1 cellular context compared by ENCODE assay signal in genomic region chr6:111793711-111794111, GRCh38.
TF ChIP-seq lines count a peak whose summit lies in the region.

No MANE protein-coding gene starts in this region.

TF ChIP-seq in GM23338, 12 proteins besides CTCF, POLR2A, EP300 and RAD21 (continued from another document):
- TF ChIP-seq, protein P1, sequence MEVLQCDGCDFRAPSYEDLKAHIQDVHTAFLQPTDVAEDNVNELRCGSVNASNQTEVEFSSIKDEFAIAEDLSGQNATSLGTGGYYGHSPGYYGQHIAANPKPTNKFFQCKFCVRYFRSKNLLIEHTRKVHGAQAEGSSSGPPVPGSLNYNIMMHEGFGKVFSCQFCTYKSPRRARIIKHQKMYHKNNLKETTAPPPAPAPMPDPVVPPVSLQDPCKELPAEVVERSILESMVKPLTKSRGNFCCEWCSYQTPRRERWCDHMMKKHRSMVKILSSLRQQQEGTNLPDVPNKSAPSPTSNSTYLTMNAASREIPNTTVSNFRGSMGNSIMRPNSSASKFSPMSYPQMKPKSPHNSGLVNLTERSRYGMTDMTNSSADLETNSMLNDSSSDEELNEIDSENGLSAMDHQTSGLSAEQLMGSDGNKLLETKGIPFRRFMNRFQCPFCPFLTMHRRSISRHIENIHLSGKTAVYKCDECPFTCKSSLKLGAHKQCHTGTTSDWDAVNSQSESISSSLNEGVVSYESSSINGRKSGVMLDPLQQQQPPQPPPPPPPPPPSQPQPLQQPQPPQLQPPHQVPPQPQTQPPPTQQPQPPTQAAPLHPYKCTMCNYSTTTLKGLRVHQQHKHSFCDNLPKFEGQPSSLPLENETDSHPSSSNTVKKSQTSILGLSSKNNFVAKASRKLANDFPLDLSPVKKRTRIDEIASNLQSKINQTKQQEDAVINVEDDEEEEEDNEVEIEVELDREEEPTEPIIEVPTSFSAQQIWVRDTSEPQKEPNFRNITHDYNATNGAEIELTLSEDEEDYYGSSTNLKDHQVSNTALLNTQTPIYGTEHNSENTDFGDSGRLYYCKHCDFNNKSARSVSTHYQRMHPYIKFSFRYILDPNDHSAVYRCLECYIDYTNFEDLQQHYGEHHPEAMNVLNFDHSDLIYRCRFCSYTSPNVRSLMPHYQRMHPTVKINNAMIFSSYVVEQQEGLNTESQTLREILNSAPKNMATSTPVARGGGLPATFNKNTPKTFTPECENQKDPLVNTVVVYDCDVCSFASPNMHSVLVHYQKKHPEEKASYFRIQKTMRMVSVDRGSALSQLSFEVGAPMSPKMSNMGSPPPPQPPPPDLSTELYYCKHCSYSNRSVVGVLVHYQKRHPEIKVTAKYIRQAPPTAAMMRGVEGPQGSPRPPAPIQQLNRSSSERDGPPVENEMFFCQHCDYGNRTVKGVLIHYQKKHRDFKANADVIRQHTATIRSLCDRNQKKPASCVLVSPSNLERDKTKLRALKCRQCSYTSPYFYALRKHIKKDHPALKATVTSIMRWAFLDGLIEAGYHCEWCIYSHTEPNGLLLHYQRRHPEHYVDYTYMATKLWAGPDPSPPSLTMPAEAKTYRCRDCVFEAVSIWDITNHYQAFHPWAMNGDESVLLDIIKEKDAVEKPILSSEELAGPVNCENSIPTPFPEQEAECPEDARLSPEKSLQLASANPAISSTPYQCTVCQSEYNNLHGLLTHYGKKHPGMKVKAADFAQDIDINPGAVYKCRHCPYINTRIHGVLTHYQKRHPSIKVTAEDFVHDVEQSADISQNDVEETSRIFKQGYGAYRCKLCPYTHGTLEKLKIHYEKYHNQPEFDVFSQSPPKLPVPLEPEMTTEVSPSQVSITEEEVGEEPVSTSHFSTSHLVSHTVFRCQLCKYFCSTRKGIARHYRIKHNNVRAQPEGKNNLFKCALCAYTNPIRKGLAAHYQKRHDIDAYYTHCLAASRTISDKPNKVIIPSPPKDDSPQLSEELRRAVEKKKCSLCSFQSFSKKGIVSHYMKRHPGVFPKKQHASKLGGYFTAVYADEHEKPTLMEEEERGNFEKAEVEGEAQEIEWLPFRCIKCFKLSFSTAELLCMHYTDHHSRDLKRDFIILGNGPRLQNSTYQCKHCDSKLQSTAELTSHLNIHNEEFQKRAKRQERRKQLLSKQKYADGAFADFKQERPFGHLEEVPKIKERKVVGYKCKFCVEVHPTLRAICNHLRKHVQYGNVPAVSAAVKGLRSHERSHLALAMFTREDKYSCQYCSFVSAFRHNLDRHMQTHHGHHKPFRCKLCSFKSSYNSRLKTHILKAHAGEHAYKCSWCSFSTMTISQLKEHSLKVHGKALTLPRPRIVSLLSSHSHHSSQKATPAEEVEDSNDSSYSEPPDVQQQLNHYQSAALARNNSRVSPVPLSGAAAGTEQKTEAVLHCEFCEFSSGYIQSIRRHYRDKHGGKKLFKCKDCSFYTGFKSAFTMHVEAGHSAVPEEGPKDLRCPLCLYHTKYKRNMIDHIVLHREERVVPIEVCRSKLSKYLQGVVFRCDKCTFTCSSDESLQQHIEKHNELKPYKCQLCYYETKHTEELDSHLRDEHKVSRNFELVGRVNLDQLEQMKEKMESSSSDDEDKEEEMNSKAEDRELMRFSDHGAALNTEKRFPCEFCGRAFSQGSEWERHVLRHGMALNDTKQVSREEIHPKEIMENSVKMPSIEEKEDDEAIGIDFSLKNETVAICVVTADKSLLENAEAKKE (CRISPR knock-in tag; IDR thresholded peaks at IDR 0.05): no peak
- TF ChIP-seq EZH2phosphoT487 (IDR thresholded peaks at IDR 0.05; ENCODE audit: unreplicated experiment): no peak
- TF ChIP-seq, protein P2, sequence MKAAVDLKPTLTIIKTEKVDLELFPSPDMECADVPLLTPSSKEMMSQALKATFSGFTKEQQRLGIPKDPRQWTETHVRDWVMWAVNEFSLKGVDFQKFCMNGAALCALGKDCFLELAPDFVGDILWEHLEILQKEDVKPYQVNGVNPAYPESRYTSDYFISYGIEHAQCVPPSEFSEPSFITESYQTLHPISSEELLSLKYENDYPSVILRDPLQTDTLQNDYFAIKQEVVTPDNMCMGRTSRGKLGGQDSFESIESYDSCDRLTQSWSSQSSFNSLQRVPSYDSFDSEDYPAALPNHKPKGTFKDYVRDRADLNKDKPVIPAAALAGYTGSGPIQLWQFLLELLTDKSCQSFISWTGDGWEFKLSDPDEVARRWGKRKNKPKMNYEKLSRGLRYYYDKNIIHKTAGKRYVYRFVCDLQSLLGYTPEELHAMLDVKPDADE (IDR thresholded peaks at IDR 0.05): no peak
- no peak for TF ChIP-seq POLR2AphosphoS5 (IDR thresholded peaks at IDR 0.05; ENCODE audit: low read depth)
- no peak for TF ChIP-seq ZNF331 (CRISPR knock-in tag; IDR thresholded peaks at IDR 0.05; ENCODE audit: low read depth)
- TF ChIP-seq ZNF114 (CRISPR knock-in tag; IDR thresholded peaks at IDR 0.05): no peak
- no peak for TF ChIP-seq JUNB (IDR thresholded peaks at IDR 0.05; ENCODE audit: unreplicated experiment)
- no peak for TF ChIP-seq REST (IDR thresholded peaks at IDR 0.05; ENCODE audit: unreplicated experiment)
- no peak for TF ChIP-seq CREB1 (CRISPR knock-in tag; IDR thresholded peaks at IDR 0.05; ENCODE audit: low read depth)
- no peak for TF ChIP-seq NANOG (IDR thresholded peaks at IDR 0.05; ENCODE audit: borderline replicate concordance)
